ENCODE assay signal across 30 cellular contexts in the genomic region with DNA sequence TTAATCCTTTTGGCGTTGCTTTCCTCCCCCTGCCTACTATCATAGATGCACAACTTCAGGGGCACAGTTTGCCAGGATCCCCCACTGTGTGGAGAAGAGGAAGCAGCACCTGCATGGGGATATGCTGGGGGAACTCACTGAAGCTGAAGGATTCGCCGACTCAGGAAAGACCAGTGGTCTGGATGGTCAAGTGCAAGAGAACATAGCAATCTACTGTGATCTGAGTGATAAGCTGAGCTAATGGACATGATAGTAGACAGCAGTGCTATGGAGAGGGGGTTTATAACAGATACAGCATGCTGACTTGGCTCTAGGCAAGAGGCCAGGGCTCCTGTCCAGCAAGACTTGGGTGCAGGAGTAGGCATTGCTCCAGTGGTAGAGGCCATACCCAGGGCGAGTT.
"Had no signal": no experiment of that assay in that cellular context is flagged by ENCODE, and none has a peak within 500 bp of the region (broad histone marks: within the 10 kb centered on the region; RNA-seq: fewer than 3 reads in every experiment).

No MANE protein-coding gene starts in this region.

- DNase-seq: hypothalamus; immature natural killer cell; kidney; left colon; left lung; lower lobe of right lung; mammary epithelial cell; mesenchymal stem cell; naive thymus-derived CD8-positive, alpha-beta T cell; occipital lobe; ovary; retina; sigmoid colon; small intestine; spleen; stimulated activated CD4-positive, alpha-beta T cell treated with anti-CD3 and anti-CD28 coated beads, Interleukin-1b, Interleukin-23, amount 100 ng/mL, for 48 hours; stimulated activated CD4-positive, alpha-beta T cell treated with anti-CD3 and anti-CD28 coated beads, Interleukin-2, amount 100 ng/mL, for 48 hours; stimulated activated CD4-positive, alpha-beta T cell treated with anti-CD3 and anti-CD28 coated beads, Interleukin-4, amount 100 ng/mL, for 4 hours; stimulated activated CD8-positive, alpha-beta memory T cell treated with anti-CD3 and anti-CD28 coated beads, Interleukin-4, amount 100 ng/mL, for 48 hours; stimulated activated naive B cell treated with anti-CD40 and anti-IgM and Interleukin-4, amounts not matched to agents 10 μg/mL and 1 μg/mL and 100 μg/mL, for 72 hours; stimulated activated naive CD8-positive, alpha-beta T cell treated with anti-CD3 and anti-CD28 coated beads, Interleukin-15, Interleukin-2, amounts not matched to agents 100 U/mL and 50 U/mL, for 24 hours; stomach; testis; thyroid gland; transverse colon; upper lobe of left lung had no signal

- H3K27me3 ChIP-seq: left lung, neutrophil, ovary, sigmoid colon, spleen, stomach, testis, thyroid gland, transverse colon, upper lobe of left lung, vagina had no signal

- FAIRE-seq: islet of Langerhans, kidney, small intestine had no signal

- H3K9me3 ChIP-seq: left lung, lower lobe of right lung, neutrophil, ovary, sigmoid colon, spleen, stomach, testis, thyroid gland, transverse colon, upper lobe of left lung, vagina had no signal

- H3K4me3 ChIP-seq: left lung, lower lobe of right lung, ovary, sigmoid colon, spleen, stomach, testis, thyroid gland, transverse colon, upper lobe of left lung, vagina had no signal

- H3K27ac ChIP-seq: left lung, lower lobe of right lung, neutrophil, ovary, sigmoid colon, spleen, stomach, testis, thyroid gland, transverse colon, upper lobe of left lung, vagina had no signal

- ATAC-seq: left colon; left lung; lower lobe of right lung; naive thymus-derived CD8-positive, alpha-beta T cell; right cardiac atrium; stimulated activated naive B cell treated with anti-CD40 and anti-IgM and Interleukin-4, amounts not matched to agents 10 μg/mL and 1 μg/mL and 100 μg/mL, for 72 hours; stimulated activated naive CD8-positive, alpha-beta T cell treated with anti-CD3 and anti-CD28 coated beads, Interleukin-15, Interleukin-2, amounts not matched to agents 100 U/mL and 50 U/mL, for 24 hours had no signal

- H3K4me1 ChIP-seq: left lung, lower lobe of right lung, sigmoid colon, spleen, stomach, testis, thyroid gland, transverse colon, upper lobe of left lung, vagina had no signal

- H3K36me3 ChIP-seq: left lung, lower lobe of right lung, neutrophil, ovary, sigmoid colon, spleen, thyroid gland, transverse colon, upper lobe of left lung, vagina had no signal
